In genomic region chr2:163474319-163474744, GRCh38 we compare ENCODE assay signal across 1 cellular context.
TF ChIP-seq lines count a peak whose summit lies in the region.

No MANE protein-coding gene starts in this region.

TF ChIP-seq in HepG2, 621 proteins besides CTCF, POLR2A, EP300 and RAD21 (continued from another document and continues in another):
- 0 out of 4 replicates have a peak, but pooled peaks of 1 of the 2 experiments have one; percentile 41 for TF ChIP-seq REST (IDR thresholded peaks at IDR 0.05; ENCODE audit: borderline replicate concordance in 1 of 2, low read depth in 1 of 2, low read length in 2 of 2)
- TF ChIP-seq ZNF503 (CRISPR knock-in tag; IDR thresholded peaks at IDR 0.05) = peak; percentile 97
- TF ChIP-seq ZNF253 (CRISPR knock-in tag; IDR thresholded peaks at IDR 0.05; ENCODE audit: borderline replicate concordance) = no peak
- TF ChIP-seq FOXM1 (CRISPR knock-in tag; IDR thresholded peaks at IDR 0.05) = no peak
- 0 out of 2 replicates have a peak, but pooled peaks have one; percentile 41 for TF ChIP-seq ZNF160 (CRISPR knock-in tag; IDR thresholded peaks at IDR 0.05)
- TF ChIP-seq JUN (CRISPR knock-in tag; IDR thresholded peaks at IDR 0.05) = no peak
- TF ChIP-seq ESRRA (CRISPR knock-in tag; IDR thresholded peaks at IDR 0.05; ENCODE audit: low read depth) = peak; percentile 14; the same call in 1 of the 2 replicates
- peak; percentile 51 for TF ChIP-seq SKI (IDR thresholded peaks at IDR 0.05; ENCODE audit: partially characterized antibody)
- TF ChIP-seq NR2F2 (IDR thresholded peaks at IDR 0.05; ENCODE audit: borderline replicate concordance, low read depth) = peak; percentile 89
- TF ChIP-seq ZNF687 (CRISPR knock-in tag; IDR thresholded peaks at IDR 0.05) = no peak
- TF ChIP-seq ATF1 (CRISPR knock-in tag; IDR thresholded peaks at IDR 0.05) = peak; percentile 63
- TF ChIP-seq ARID5B (CRISPR knock-in tag; IDR thresholded peaks at IDR 0.05) = peak; percentile 98
- no peak for TF ChIP-seq GRHL1 (CRISPR knock-in tag; conservative IDR thresholded peaks at IDR 0.05)
- TF ChIP-seq YEATS2 (CRISPR knock-in tag; IDR thresholded peaks at IDR 0.05; ENCODE audit: borderline replicate concordance) = no peak
- TF ChIP-seq TRIM22 (IDR thresholded peaks at IDR 0.05) = no peak
- no peak; the same call in 1 of the 2 replicates for TF ChIP-seq ZNF670 (CRISPR knock-in tag; IDR thresholded peaks at IDR 0.05; ENCODE audit: borderline replicate concordance)
- TF ChIP-seq STAT5B (CRISPR knock-in tag; IDR thresholded peaks at IDR 0.05) = 0 out of 2 replicates have a peak, but pooled peaks have one; percentile 28
- TF ChIP-seq PAXIP1 (CRISPR knock-in tag; conservative IDR thresholded peaks at IDR 0.05) = peak; percentile 91
- no peak for TF ChIP-seq KDM4B (CRISPR knock-in tag; IDR thresholded peaks at IDR 0.05)
- peak; percentile 59; the same call in 1 of the 2 replicates for TF ChIP-seq ZSCAN5A (CRISPR knock-in tag; IDR thresholded peaks at IDR 0.05; ENCODE audit: borderline replicate concordance)
- peak; percentile 91 for TF ChIP-seq CREM (IDR thresholded peaks at IDR 0.05)
- no peak for TF ChIP-seq CREM (CRISPR knock-in tag; IDR thresholded peaks at IDR 0.05)
- peak; percentile 45; the same call in 1 of the 2 replicates for TF ChIP-seq MAX (IDR thresholded peaks at IDR 0.05)
- TF ChIP-seq PBX2 (CRISPR knock-in tag; IDR thresholded peaks at IDR 0.05) = peak; percentile 76
